In the genomic region with DNA sequence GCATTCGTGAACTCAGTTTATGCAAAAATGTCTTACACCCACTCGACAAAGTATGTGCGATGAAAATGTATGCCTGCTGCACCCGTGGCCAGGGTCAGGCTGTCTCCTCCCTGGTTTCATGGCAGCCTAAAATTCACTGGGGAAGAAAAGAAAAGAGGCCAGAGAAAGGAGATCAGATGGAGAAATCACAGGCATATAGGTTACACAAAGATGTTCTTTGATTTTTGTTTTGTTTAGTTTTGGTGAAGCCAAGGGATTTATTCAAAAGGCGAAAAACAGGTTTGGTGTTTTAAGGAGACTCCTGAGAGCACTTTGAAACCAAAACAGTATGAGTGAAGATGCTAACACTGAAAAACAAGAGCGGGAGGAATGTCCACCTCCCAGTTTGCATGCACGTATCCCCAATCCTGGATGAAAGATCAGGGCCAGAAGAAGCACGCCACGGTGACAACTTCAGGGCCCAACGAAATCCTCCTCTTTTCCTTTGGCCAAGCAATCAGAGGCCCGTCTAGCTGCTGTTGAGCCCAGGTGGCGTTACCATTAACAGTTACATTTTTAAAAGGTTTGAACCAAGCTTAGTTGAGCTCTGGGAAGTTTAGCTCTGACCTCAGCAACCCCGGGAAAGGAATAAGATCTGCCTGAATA, we compare ENCODE assay signal across 8 cellular contexts. TPM values are rescaled to one million over a fixed set of nuclear protein-coding genes. Genes with fewer than 3 reads are reported as not detected.
A peak's percentile ranks its signal among the peaks of the same experiment; 100 is the strongest.
DNase-seq lines count a peak whose midpoint lies in the region; ATAC-seq, FAIRE-seq and TF ChIP-seq lines count a peak whose summit lies in the region.

No MANE protein-coding gene starts in this region.

- no peaks in the 10 kb centered on the region for H4K20me1 ChIP-seq in keratinocyte (ENCODE audit: control insufficient read depth, extremely low read depth, insufficient read depth, low read length)

- no peaks in the 10 kb centered on the region for H3K9me3 Mint-ChIP-seq in activated CD8-positive, alpha-beta T cell treated with anti-CD3 and anti-CD28 coated beads, Interleukin-2, amount 10 ng/mL, durations not matched to agents 7 days and 5 days (ENCODE audit: insufficient read depth)

- no peaks in the 10 kb centered on the region for H3K9me1 ChIP-seq in keratinocyte (ENCODE audit: control insufficient read depth, extremely low read depth, insufficient read depth, low read length)

- peak overlapping the region; percentile 96 for H3K4me2 ChIP-seq in keratinocyte (ENCODE audit: control insufficient read depth, extremely low read depth, insufficient read depth, low read depth, low read length)

- CTCF ChIA-PET in activated CD8-positive, alpha-beta T cell treated with anti-CD3 and anti-CD28 coated beads, Interleukin-2, amount 10 ng/mL, durations not matched to agents 7 days and 5 days (lab: Charles Lee), result interaction anchor here (0.8 kb wide), 1 partner anchor 548 kb away, joined by 3 read pairs; no protein-coding TSS in a partner anchor

- POLR2A ChIA-PET in activated CD8-positive, alpha-beta T cell treated with anti-CD3 and anti-CD28 coated beads, Interleukin-2, amount 10 ng/mL, durations not matched to agents 7 days and 5 days (lab: Charles Lee), result interaction anchor here (1.6 kb wide), 1 partner anchor 118 kb away, joined by 8 read pairs; the partner anchor contains the start of gene CTBS

- 41 to 42% methylated on average over 13 of the region's 13 CpGs for WGBS in testis, 2 donors

- H2AFZ ChIP-seq in keratinocyte (ENCODE audit: control insufficient read depth, low read length), result peak overlapping the region; percentile 94

- H3K9me3 ChIP-seq in cardiac muscle cell (ENCODE audit: low read depth) (no peaks in the 10 kb centered on the region), keratinocyte (ENCODE audit: control insufficient read depth, low read depth, low read length) (no peaks in the 10 kb centered on the region), testis (no peaks in the 10 kb centered on the region)

- dilution Hi-C loops in keratinocyte (cut with MboI; ENCODE audit: extremely low pct_ligation_motif_present, low sequenced_read_pairs), result no loop called here

- TF ChIP-seq CTCF in cardiac muscle cell (IDR thresholded peaks at IDR 0.05; ENCODE audit: low read depth, low read length) (no peak), keratinocyte (optimal IDR thresholded peaks at IDR 0.05 in 1 of 3, IDR thresholded peaks at IDR 0.05 in 1 of 3, conservative IDR thresholded peaks at IDR 0.05 in 1 of 3; ENCODE audit: extremely low read depth in 1 of 3, insufficient read depth in 2 of 3, low read length in 3 of 3) (no peak), testis (IDR thresholded peaks at IDR 0.05) (no peak)

- H3K27ac ChIP-seq in cardiac muscle cell (peak overlapping the region; percentile 93), keratinocyte (ENCODE audit: control insufficient read depth, insufficient read depth, low read length) (peak overlapping the region; percentile 58), testis (peak overlapping the region; percentile 81 to 89)

- H3K4me1 ChIP-seq in cardiac muscle cell (ENCODE audit: low read depth) (peaks cover 21% of the 10 kb centered on the region), keratinocyte (ENCODE audit: control insufficient read depth, extremely low read depth, insufficient read depth, low read length) (peaks cover 27% of the 10 kb centered on the region), testis (peaks cover 16% of the 10 kb centered on the region)

- peak overlapping the region; percentile 69 for H3K9ac ChIP-seq in keratinocyte (ENCODE audit: control insufficient read depth, extremely low read depth, insufficient read depth, low read length)

- H3K36me3 ChIP-seq in cardiac muscle cell (no peaks in the 10 kb centered on the region), keratinocyte (ENCODE audit: control insufficient read depth in 2 of 2, extremely low read depth in 1 of 2, insufficient read depth in 2 of 2, low read length in 2 of 2) (no peaks in the 10 kb centered on the region), testis (ENCODE audit: low read depth, missing control alignments) (no peaks in the 10 kb centered on the region)

- no peak for TF ChIP-seq POLR2A in testis (IDR thresholded peaks at IDR 0.05)

- H3K4me3 ChIP-seq in cardiac muscle cell, result peak overlapping the region; percentile 90
- peak overlapping the region; percentile 71 to 86 (median 84) for H3K4me3 ChIP-seq in keratinocyte (ENCODE audit: control insufficient read depth in 2 of 3, extremely low read depth in 1 of 3, insufficient read depth in 2 of 3, low read depth in 1 of 3, low read length in 3 of 3)
- H3K4me3 ChIP-seq in testis, result peak overlapping the region; percentile 86 to 88

- H3K79me2 ChIP-seq in keratinocyte (ENCODE audit: control insufficient read depth, insufficient read depth, low read length), result peaks cover 16% of the 10 kb centered on the region

- no peak for FAIRE-seq in keratinocyte (lab: Jason Lieb, UNC)

- intact Hi-C loops in Right ventricle myocardium superior (cut with DNase I) (no loop called here), testis (cut with DNase I; ENCODE audit: low total_unique reads) (no loop called here)

- ATAC-seq in Right ventricle myocardium superior (ENCODE audit: poor library complexity) (no peak), GM21529 (IDR thresholded peaks at IDR 0.05; ENCODE audit: unreplicated experiment) (no peak), HG02852 (IDR thresholded peaks at IDR 0.05; ENCODE audit: unreplicated experiment) (no peak)
- ATAC-seq in activated CD8-positive, alpha-beta T cell treated with anti-CD3 and anti-CD28 coated beads, Interleukin-2, amount 10 ng/mL, durations not matched to agents 7 days and 5 days, result no peak

- peaks cover 56% of the 10 kb centered on the region for H3K4me1 Mint-ChIP-seq in activated CD8-positive, alpha-beta T cell treated with anti-CD3 and anti-CD28 coated beads, Interleukin-2, amount 10 ng/mL, durations not matched to agents 7 days and 5 days (ENCODE audit: low read depth)

- H3K27ac Mint-ChIP-seq in activated CD8-positive, alpha-beta T cell treated with anti-CD3 and anti-CD28 coated beads, Interleukin-2, amount 10 ng/mL, durations not matched to agents 7 days and 5 days, result peak overlapping the region; percentile 94

- H3K27me3 Mint-ChIP-seq in activated CD8-positive, alpha-beta T cell treated with anti-CD3 and anti-CD28 coated beads, Interleukin-2, amount 10 ng/mL, durations not matched to agents 7 days and 5 days (ENCODE audit: low read depth), result no peaks in the 10 kb centered on the region

- DNase-seq in cardiac muscle cell (ENCODE audit: low read depth in 1 of 2, low spot score in 1 of 2) (no peak), Right ventricle myocardium superior (no peak), keratinocyte (ENCODE audit: low read depth, low spot score) (no peak), testis (no peak), NCI-H128 (lab: John Stamatoyannopoulos, UW; ENCODE audit: unreplicated experiment) (no peak)
- peak; percentile 29 for DNase-seq in activated CD8-positive, alpha-beta T cell treated with anti-CD3 and anti-CD28 coated beads, Interleukin-2, amount 10 ng/mL, durations not matched to agents 7 days and 5 days

- peak overlapping the region; percentile 93 for H3K4me3 Mint-ChIP-seq in activated CD8-positive, alpha-beta T cell treated with anti-CD3 and anti-CD28 coated beads, Interleukin-2, amount 10 ng/mL, durations not matched to agents 7 days and 5 days

- H3K36me3 Mint-ChIP-seq in activated CD8-positive, alpha-beta T cell treated with anti-CD3 and anti-CD28 coated beads, Interleukin-2, amount 10 ng/mL, durations not matched to agents 7 days and 5 days (ENCODE audit: low read depth), result peaks cover 11% of the 10 kb centered on the region

- H3K27me3 ChIP-seq in cardiac muscle cell (no peaks in the 10 kb centered on the region), keratinocyte (ENCODE audit: control insufficient read depth, extremely low read depth, insufficient read depth, low read length) (no peaks in the 10 kb centered on the region), testis (no peaks in the 10 kb centered on the region)

RNA-seq across cellular contexts. Expression of gene SSX2IP, which starts 1.0 kb away (rescaled TPM):
- total RNA-seq in cardiac muscle cell (14.0 and 20.5 TPM in 2 replicates), Right ventricle myocardium superior (10.0 TPM), testis (100 to 1,000 TPM in 1 of 2 donors, 10 to 100 TPM in 1; 64.6 to 128 TPM)
- polyA plus RNA-seq in cardiac muscle cell (12.3 and 20.8 TPM in 2 replicates), keratinocyte (5.1 to 13.0 TPM (median 7.2 TPM) in 3 replicates), testis (ENCODE audit: insufficient read depth, low read depth, low replicate concordance) (158 TPM)
- total RNA-seq in activated CD8-positive, alpha-beta T cell treated with anti-CD3 and anti-CD28 coated beads, Interleukin-2, amount 10 ng/mL, durations not matched to agents 7 days and 5 days, result 10 to 100 TPM; 15.5 to 16.0 TPM
- polyA plus RNA-seq in keratinocyte (2011; ENCODE audit: low read depth), result 9.2 TPM
- 6.0 and 9.9 TPM in 2 replicates for polyA plus RNA-seq in keratinocyte (2011; cell fraction: cytosol; rRNA removed)
- 7.4 and 8.9 TPM in 2 replicates for polyA plus RNA-seq in keratinocyte (2011; cell fraction: nucleus; rRNA removed)
- 3.7 and 9.3 TPM in 2 replicates for polyA plus RNA-seq in keratinocyte (2012; ENCODE audit: low replicate concordance)
- 3.7 to 10.0 TPM (median 5.2 TPM) in 3 replicates for polyA minus RNA-seq in keratinocyte
- polyA minus RNA-seq in keratinocyte (2011; cell fraction: cytosol; rRNA and poly(A)+ RNA removed), result 13.8 TPM
- 3.5 and 9.0 TPM in 2 replicates for polyA minus RNA-seq in keratinocyte (2011; cell fraction: nucleus; rRNA and poly(A)+ RNA removed)
